8 cellular contexts compared by ENCODE assay signal in genomic region chr1:193060938-193061337, GRCh38. TPM values are rescaled to one million over a fixed set of nuclear protein-coding genes. Genes with fewer than 3 reads are reported as not detected.
DNase-seq lines count a peak whose midpoint lies in the region; ATAC-seq and TF ChIP-seq lines count a peak whose summit lies in the region.

No MANE protein-coding gene starts in this region.

- TF ChIP-seq POLR2A in HCT116 (IDR thresholded peaks at IDR 0.05; ENCODE audit: borderline replicate concordance, extremely low read depth, insufficient read depth, insufficient read length) (no peak), thyroid gland (IDR thresholded peaks at IDR 0.05) (no peak)

- DNase-seq in Ammon's horn (ENCODE audit: low spot score) (peak; percentile 40), HCT116 (ENCODE audit: low read depth, low spot score) (no peak), WERI-Rb-1 (no peak), hepatocyte (ENCODE audit: low spot score) (peak; percentile 13), thyroid gland (no peak), kidney glomerular epithelial cell (lab: John Stamatoyannopoulos, UW) (no peak), inferior parietal cortex (ENCODE audit: extremely low spot score) (no peak)

- TF ChIP-seq CTCF in HCT116 (IDR thresholded peaks at IDR 0.05 in 2 of 3, conservative IDR thresholded peaks at IDR 0.05 in 1 of 3; ENCODE audit: borderline replicate concordance in 1 of 3, insufficient read depth in 1 of 3, low read depth in 2 of 3, low read length in 2 of 3) (no peak), WERI-Rb-1 (IDR thresholded peaks at IDR 0.05; ENCODE audit: low read depth, low read length) (no peak), hepatocyte (IDR thresholded peaks at IDR 0.05; ENCODE audit: poor library complexity) (no peak), thyroid gland (IDR thresholded peaks at IDR 0.05) (no peak)

- peak overlapping the region; percentile 93; the same call in 1 of the 2 replicates for H3K27ac ChIP-seq in HCT116 (ENCODE audit: low read depth, low read length)
- H3K27ac ChIP-seq in WERI-Rb-1 = peak overlapping the region; percentile 96
- peak overlapping the region; percentile 93 for H3K27ac ChIP-seq in hepatocyte
- H3K27ac ChIP-seq in thyroid gland = no peak overlapping the region

- POLR2A ChIA-PET in HCT116 (lab: Charles Lee) = no interaction called here

- no peaks in the 10 kb centered on the region; a peak in 1 of 4 replicates for H3K36me3 ChIP-seq in HCT116 (ENCODE audit: control insufficient read depth in 1 of 2, insufficient read depth in 2 of 2, low read length in 2 of 2)
- H3K36me3 ChIP-seq in WERI-Rb-1 = peaks cover 4% of the 10 kb centered on the region
- H3K36me3 ChIP-seq in hepatocyte (replicated peaks; ENCODE audit: insufficient read depth, low read depth) = no peaks in the 10 kb centered on the region
- no peaks in the 10 kb centered on the region for H3K36me3 ChIP-seq in thyroid gland

- H3K79me2 ChIP-seq in HCT116 (ENCODE audit: insufficient read depth, low read length) = peaks cover 97% of the 10 kb centered on the region
- H3K79me2 ChIP-seq in hepatocyte = peaks cover 82% of the 10 kb centered on the region

- intact Hi-C loops in HCT116 (cut with micrococcal nuclease) (no loop called here), thyroid gland (cut with DNase I) (no loop called here)

- no peak overlapping the region for H2AFZ ChIP-seq in HCT116 (ENCODE audit: low read depth, low read length, poor library complexity, severe bottlenecking)
- no peak overlapping the region for H2AFZ ChIP-seq in hepatocyte

- no peaks in the 10 kb centered on the region for H3K27me3 ChIP-seq in HCT116 (ENCODE audit: insufficient read depth, low read length)
- no peaks in the 10 kb centered on the region for H3K27me3 ChIP-seq in WERI-Rb-1 (ENCODE audit: insufficient read depth, low read depth, severe bottlenecking)
- no peaks in the 10 kb centered on the region for H3K27me3 ChIP-seq in hepatocyte
- no peaks in the 10 kb centered on the region for H3K27me3 ChIP-seq in thyroid gland

- peaks cover 7% of the 10 kb centered on the region; the same call in 1 of the 2 replicates for H4K20me1 ChIP-seq in HCT116 (ENCODE audit: insufficient read depth)
- peaks cover 25% of the 10 kb centered on the region for H4K20me1 ChIP-seq in hepatocyte (ENCODE audit: insufficient read depth, poor library complexity, severe bottlenecking)

- H3K4me3 ChIP-seq in HCT116 (replicated peaks in 1 of 2; ENCODE audit: low read depth in 1 of 2, low read length in 2 of 2) (peak overlapping the region; percentile 77 to 92), WERI-Rb-1 (ENCODE audit: low read depth, low read length) (peak overlapping the region; percentile 76), hepatocyte (peak overlapping the region; percentile 77), thyroid gland (replicated peaks in 1 of 3) (peak overlapping the region in 2 of 3 donors; percentile 43 to 78)

- RAD21 ChIA-PET in HCT116 (lab: Charles Lee; ENCODE audit: low non-redundant PET in 1 of 2, low total read pairs in 2 of 2, uncharacterized antibody in 2 of 2, unreplicated experiment in 2 of 2) = no interaction called here

- H3K9me2 ChIP-seq in HCT116 (ENCODE audit: insufficient read depth) = no peaks in the 10 kb centered on the region
- H3K9me2 ChIP-seq in hepatocyte (replicated peaks; ENCODE audit: insufficient read depth) = no peaks in the 10 kb centered on the region

- ATAC-seq in HCT116 = no peak
- no peak for ATAC-seq in activated CD4-positive, CD25-positive, alpha-beta regulatory T cell treated with anti-CD3 and anti-CD28 coated beads, Interleukin-2, amount 50 U/mL, for 24 hours

- H3K4me2 ChIP-seq in HCT116 (ENCODE audit: low read length) (peak overlapping the region; percentile 74), hepatocyte (peak overlapping the region; percentile 84)

- no peaks in the 10 kb centered on the region for H3K9me3 ChIP-seq in HCT116 (ENCODE audit: control insufficient read depth in 1 of 2, insufficient read depth in 1 of 2, low read depth in 1 of 2, low read length in 2 of 2)
- H3K9me3 ChIP-seq in WERI-Rb-1 (ENCODE audit: severe bottlenecking) = no peaks in the 10 kb centered on the region
- H3K9me3 ChIP-seq in hepatocyte (ENCODE audit: low read depth) = no peaks in the 10 kb centered on the region
- no peaks in the 10 kb centered on the region for H3K9me3 ChIP-seq in thyroid gland

- H3K4me1 ChIP-seq in HCT116 (ENCODE audit: control insufficient read depth in 1 of 2, insufficient read depth in 2 of 2, low read length in 2 of 2) (peaks cover 11 to 25% of the 10 kb centered on the region in 2 experiments; a peak in 3 of 4 replicates), hepatocyte (ENCODE audit: insufficient read depth) (peaks cover 14% of the 10 kb centered on the region), thyroid gland (peaks cover 19 to 24% of the 10 kb centered on the region in 2 donors)

- 16% methylated on average over 2 of the region's 2 CpGs for WGBS in hepatocyte (ENCODE audit: low lambda C conversion rate, missing lambda C conversion rate)
- WGBS in thyroid gland, 2 donors = 16 to 22% methylated on average over 2 of the region's 2 CpGs

- no peak for TF ChIP-seq RAD21 in HCT116 (IDR thresholded peaks at IDR 0.05; ENCODE audit: low read depth)

- no TSS peak for BruUV-seq in HCT116 (replicated peaks; lab: Mats Ljungman, UMichigan)

- peak overlapping the region; percentile 93 for H3K9ac ChIP-seq in HCT116 (ENCODE audit: low read length)

- CTCF ChIA-PET in HCT116 (lab: Charles Lee) = no interaction called here

TF ChIP-seq in HCT116, 20 proteins besides CTCF, POLR2A, EP300 and RAD21:
- 0 out of 2 replicates have a peak, but pooled peaks have one; percentile 8 for TF ChIP-seq ELF1 (IDR thresholded peaks at IDR 0.05; ENCODE audit: borderline replicate concordance, low read depth)
- TF ChIP-seq CEBPB (IDR thresholded peaks at IDR 0.05; ENCODE audit: low read depth) = no peak
- TF ChIP-seq, protein P1, sequence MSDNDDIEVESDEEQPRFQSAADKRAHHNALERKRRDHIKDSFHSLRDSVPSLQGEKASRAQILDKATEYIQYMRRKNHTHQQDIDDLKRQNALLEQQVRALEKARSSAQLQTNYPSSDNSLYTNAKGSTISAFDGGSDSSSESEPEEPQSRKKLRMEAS (IDR thresholded peaks at IDR 0.05) = no peak

RNA-seq across cellular contexts. Expression of gene RO60, which starts 1.5 kb away (rescaled TPM):
- total RNA-seq in HCT116 (2021; ENCODE audit: unreplicated experiment) (69.5 TPM), hepatocyte (89.1 and 91.2 TPM in 2 replicates), thyroid gland (100 to 1,000 TPM in 2 of 4 donors, 10 to 100 TPM in 2; 90.1 to 129 (median 102) TPM)
- 16.5 and 19.7 TPM in 2 replicates for polyA plus RNA-seq in HCT116 (2012)
- polyA plus RNA-seq in hepatocyte = 89.2 and 91.0 TPM in 2 replicates

RNA-seq across cellular contexts. Expression of gene UCHL5, which starts 1.8 kb away (rescaled TPM):
- total RNA-seq in HCT116 (2021; ENCODE audit: unreplicated experiment) (75.8 TPM), hepatocyte (34.9 and 35.9 TPM in 2 replicates), thyroid gland (10 to 100 TPM; 24.5 to 31.1 (median 26.2) TPM)
- 28.2 and 40.4 TPM in 2 replicates for polyA plus RNA-seq in HCT116 (2012)
- 30.8 and 36.6 TPM in 2 replicates for polyA plus RNA-seq in hepatocyte

RNA-seq across cellular contexts. Expression of gene GLRX2, which starts 44.3 kb away (rescaled TPM):
- 30.6 TPM for total RNA-seq in HCT116 (2021; ENCODE audit: unreplicated experiment)
- 8.2 and 13.6 TPM in 2 replicates for polyA plus RNA-seq in HCT116 (2012)
- total RNA-seq in hepatocyte = 7.8 and 20.4 TPM in 2 replicates
- 41.0 and 44.5 TPM in 2 replicates for polyA plus RNA-seq in hepatocyte
- total RNA-seq in thyroid gland = 10 to 100 TPM in 1 of 4 donors, 1 to 10 TPM in 3; 4.5 to 23.0 (median 6.1) TPM

Comparison
In these comparisons a context has a peak if more than half of its experiments do, and no peak if none do; other contexts are left out.
1. DNase-seq: peak in Ammon's horn (single experiment) and hepatocyte (single experiment); none in HCT116 (single experiment), WERI-Rb-1 (single experiment), thyroid gland (0 of 2), kidney glomerular epithelial cell (single experiment) and inferior parietal cortex (single experiment).
2. H3K27ac ChIP-seq: peak in HCT116 (single experiment), WERI-Rb-1 (single experiment) and hepatocyte (single experiment); none in thyroid gland (0 of 3).
3. Peak in every context shown above with its lines, with median percentiles within 50 percentile points of each other: H3K4me3 ChIP-seq.